Comparison of ENCODE assay signal across 24 cellular contexts in the genomic region with DNA sequence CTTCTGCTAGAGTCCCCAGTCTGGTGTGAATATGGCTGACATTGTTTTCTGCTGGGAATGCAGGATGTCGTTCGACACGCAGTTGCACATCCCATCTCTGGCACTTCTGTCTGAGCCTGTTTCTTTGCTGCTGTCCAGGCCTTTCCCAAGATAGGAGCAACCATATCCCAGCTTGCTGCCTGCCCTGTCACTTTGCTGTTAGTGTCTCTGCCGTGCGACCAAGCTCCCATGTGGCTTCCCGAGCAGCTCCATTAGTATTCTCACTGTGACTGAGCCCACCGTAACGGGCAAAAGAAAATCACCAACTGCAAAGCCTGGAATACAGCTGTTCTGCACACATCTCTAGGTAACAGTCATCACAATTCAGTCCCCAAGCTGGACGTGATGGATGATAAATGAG.
DNase-seq lines count a peak whose midpoint lies in the region; ATAC-seq lines count a peak whose summit lies in the region.
"Had no signal": no experiment of that assay in that cellular context is flagged by ENCODE, and none has a peak within 500 bp of the region (broad histone marks: within the 10 kb centered on the region; RNA-seq: fewer than 3 reads in every experiment).

No MANE protein-coding gene starts in this region.

- no peaks in the 10 kb centered on the region for H3K27me3 ChIP-seq in right cardiac atrium (ENCODE audit: control insufficient read depth, insufficient read depth)
- H3K27me3 ChIP-seq: upper lobe of left lung had no signal

- intact Hi-C loops in Right ventricle myocardium inferior (cut with DNase I) (no loop called here), right cardiac atrium (cut with DNase I) (no loop called here)

- WGBS in right cardiac atrium: 26% methylated on average over 9 of the region's 9 CpGs

- DNase-seq in Right ventricle myocardium inferior (ENCODE audit: missing footprints) (no peak), right cardiac atrium (no peak), myocyte (ENCODE audit: low read depth) (peak; percentile 13), superior temporal gyrus (ENCODE audit: extremely low spot score) (peak; percentile 22), mesenteric fat pad (ENCODE audit: low spot score) (no peak), hepatic stellate cell (ENCODE audit: low spot score) (no peak)
- no peak for DNase-seq in activated naive CD4-positive, alpha-beta T cell (lab: John Stamatoyannopoulos, UW)
- DNase-seq: activated CD4-positive, alpha-beta T cell treated with anti-CD3 and anti-CD28 coated beads, Interleukin-2, amount 50 U/mL, for 1 hour; activated CD8-positive, alpha-beta memory T cell treated with anti-CD3 and anti-CD28 coated beads, Interleukin-2, amount 10 ng/mL, durations not matched to agents 7 days and 5 days; activated naive CD4-positive, alpha-beta T cell treated with anti-CD3 and anti-CD28 coated beads, Interleukin-2, amount 10 ng/mL, durations not matched to agents 7 days and 5 days; activated T-cell treated with anti-CD3 and anti-CD28 coated beads, Interleukin-2, amount 50 U/mL, for 72 hours; CD8-positive, alpha-beta memory T cell; dermis blood vessel endothelial cell; GM23248; NCI-H187; NCI-H345; NCI-H82; psoas muscle; small intestine; stimulated activated CD4-positive, alpha-beta T cell treated with anti-CD3 and anti-CD28 coated beads, Interleukin-1b, Interleukin-23, amount 100 ng/mL, for 48 hours; SW 1271; T1000; upper lobe of left lung had no signal

- H3K9me3 ChIP-seq in right cardiac atrium (ENCODE audit: control insufficient read depth, low read length): no peaks in the 10 kb centered on the region
- H3K9me3 ChIP-seq: psoas muscle, upper lobe of left lung had no signal

- ATAC-seq in Right ventricle myocardium inferior (peak; percentile 31), right cardiac atrium (no peak)
- ATAC-seq: activated CD8-positive, alpha-beta memory T cell treated with anti-CD3 and anti-CD28 coated beads, Interleukin-2, amount 10 ng/mL, durations not matched to agents 7 days and 5 days; activated T-cell treated with anti-CD3 and anti-CD28 coated beads, Interleukin-2, amount 50 U/mL, for 72 hours; psoas muscle had no signal

- no peak overlapping the region for H3K27ac ChIP-seq in right cardiac atrium (ENCODE audit: low read length)
- peak overlapping the region; percentile 26 for H3K27ac ChIP-seq in cingulate gyrus (ENCODE audit: low read depth, low read length)
- H3K27ac ChIP-seq: GM23248, psoas muscle, upper lobe of left lung had no signal

- H3K4me1 ChIP-seq in right cardiac atrium (ENCODE audit: control insufficient read depth, insufficient read depth, low read length): no peaks in the 10 kb centered on the region
- H3K4me1 ChIP-seq: psoas muscle, upper lobe of left lung had no signal

- no peak overlapping the region for H3K4me3 ChIP-seq in right cardiac atrium (ENCODE audit: low read length)
- H3K4me3 ChIP-seq: GM23248, psoas muscle, upper lobe of left lung had no signal

Comparison
In these comparisons a context has a peak if more than half of its experiments do, and no peak if none do; other contexts are left out.
1. DNase-seq: peak in myocyte (single experiment) and superior temporal gyrus (single experiment); none in Right ventricle myocardium inferior (single experiment), right cardiac atrium (0 of 3), mesenteric fat pad (single experiment), hepatic stellate cell (single experiment) and activated naive CD4-positive, alpha-beta T cell (0 of 4).